In the genomic region with DNA sequence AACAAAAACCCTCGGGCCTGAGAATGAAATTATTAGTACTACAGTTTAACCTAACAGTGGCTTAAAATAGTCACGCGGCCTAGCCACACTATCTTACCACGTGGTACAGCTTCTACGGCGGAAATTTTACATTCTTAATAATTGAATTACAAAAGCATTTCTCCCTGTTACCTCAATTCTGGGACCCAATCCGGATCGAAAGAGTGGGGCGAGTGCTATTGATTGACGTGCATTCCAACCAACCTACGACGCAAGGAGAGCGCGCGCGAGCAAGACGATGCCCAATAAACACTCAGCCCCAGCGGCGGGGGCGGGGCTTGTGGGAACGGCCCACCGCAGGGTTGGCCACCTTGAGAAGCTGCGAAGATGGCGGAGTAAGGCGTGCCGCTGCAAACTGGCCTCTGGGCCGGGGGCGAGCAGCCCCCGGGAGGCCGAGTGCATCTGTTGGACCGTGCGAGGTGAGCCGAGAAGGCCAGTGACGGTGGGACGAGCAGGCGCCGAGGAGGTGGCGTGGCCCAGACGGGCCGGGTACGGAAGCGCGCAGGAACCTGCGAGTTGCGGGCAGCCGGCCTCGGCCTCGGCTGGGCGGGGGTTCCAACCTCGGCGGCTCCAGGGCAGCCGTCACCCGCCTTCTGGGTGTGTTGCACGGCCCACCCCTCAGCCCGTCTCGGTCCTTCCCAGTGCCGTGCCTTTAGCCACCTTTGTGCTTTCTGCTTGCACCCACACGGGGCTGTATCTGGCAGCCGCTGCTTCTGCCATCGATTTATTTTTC, we compare ENCODE assay signal across 8 cellular contexts. TPM values are rescaled to one million over a fixed set of nuclear protein-coding genes. Genes with fewer than 3 reads are reported as not detected.
A peak's percentile ranks its signal among the peaks of the same experiment; 100 is the strongest.
DNase-seq lines count a peak whose midpoint lies in the region; ATAC-seq, FAIRE-seq and TF ChIP-seq lines count a peak whose summit lies in the region.

No MANE protein-coding gene starts in this region.

- ATAC-seq in GM18907 (IDR thresholded peaks at IDR 0.05; ENCODE audit: unreplicated experiment) (peak; percentile 93), HG03139 (IDR thresholded peaks at IDR 0.05; ENCODE audit: unreplicated experiment) (peak; percentile 94)

- CTCF ChIA-PET in AG04450 (lab: Charles Lee), result no interaction called here

- H3K4me3 ChIP-seq in AG04450 (ENCODE audit: low read depth, low read length) (peak overlapping the region; percentile 94), WERI-Rb-1 (ENCODE audit: low read depth, low read length) (peak overlapping the region; percentile 92), bronchial epithelial cell (ENCODE audit: low read depth, low read length) (peak overlapping the region; percentile 82), skin epidermis (peak overlapping the region; percentile 64 to 99 (median 85))

- no peak for TF ChIP-seq CTCF in AG04450 (IDR thresholded peaks at IDR 0.05; ENCODE audit: low read depth, low read length)
- no peak for TF ChIP-seq CTCF in WERI-Rb-1 (IDR thresholded peaks at IDR 0.05; ENCODE audit: low read depth, low read length)
- no peak for TF ChIP-seq CTCF in bronchial epithelial cell (IDR thresholded peaks at IDR 0.05; ENCODE audit: insufficient read depth, low read length, severe bottlenecking)

- H3K36me3 ChIP-seq in WERI-Rb-1 (peaks cover 51% of the 10 kb centered on the region), bronchial epithelial cell (ENCODE audit: control insufficient read depth, insufficient read depth, low read length) (peaks cover 15% of the 10 kb centered on the region)

- H3K27me3 ChIP-seq in AG04450 (ENCODE audit: control insufficient read depth, insufficient read depth, low read length) (no peaks in the 10 kb centered on the region), WERI-Rb-1 (ENCODE audit: insufficient read depth, low read depth, severe bottlenecking) (no peaks in the 10 kb centered on the region), bronchial epithelial cell (ENCODE audit: control insufficient read depth, insufficient read depth, low read length) (no peaks in the 10 kb centered on the region)

- no peaks in the 10 kb centered on the region; the same call in 1 of the 2 replicates for H3K9me3 ChIP-seq in AG04450 (ENCODE audit: control insufficient read depth, insufficient read depth, low read length)
- H3K9me3 ChIP-seq in WERI-Rb-1 (ENCODE audit: severe bottlenecking), result no peaks in the 10 kb centered on the region

- peak; percentile 99 for DNase-seq in AG04450 (ENCODE audit: low read depth, low spot score)
- DNase-seq in NCI-H2196 treated with DMSO at 0.1 percent for 48 hours (lab: John Stamatoyannopoulos, UW; ENCODE audit: unreplicated experiment), result peak; percentile 77
- peak; percentile 98 for DNase-seq in WERI-Rb-1
- peak; percentile 98 for DNase-seq in bronchial epithelial cell (ENCODE audit: low read depth)
- DNase-seq in iPS-NIHi11 (ENCODE audit: low spot score), result peak; percentile 100

- peak overlapping the region; percentile 70 for H3K27ac ChIP-seq in AG04450 (ENCODE audit: low read depth, low read length)
- H3K27ac ChIP-seq in WERI-Rb-1, result peak overlapping the region; percentile 94
- peak overlapping the region; percentile 68 to 97 (median 92) for H3K27ac ChIP-seq in skin epidermis

- FAIRE-seq in bronchial epithelial cell (lab: Jason Lieb, UNC), result no peak

- POLR2A ChIA-PET in AG04450 (lab: Yijun Ruan, JAX), result interaction anchor here (0.6 to 1.2 kb wide), 3 partner anchors 53 to 301 kb away, joined by 4 read pairs; partner anchors contain the start of genes CHP1 and INO80

RNA-seq across cellular contexts. Expression of gene OIP5, which starts 48.6 kb away (rescaled TPM):
- 2.9 and 3.9 TPM in 2 replicates for polyA plus RNA-seq in AG04450 (2011; rRNA removed)
- polyA minus RNA-seq in AG04450 (2011; rRNA and poly(A)+ RNA removed), result 0.87 and 1.4 TPM in 2 replicates
- 0.26 and 0.38 TPM in 2 replicates for total RNA-seq in bronchial epithelial cell

RNA-seq across cellular contexts. Expression of gene NUSAP1, which starts 48.8 kb away (rescaled TPM):
- polyA plus RNA-seq in AG04450 (2011; rRNA removed), result 24.8 and 33.9 TPM in 2 replicates
- polyA minus RNA-seq in AG04450 (2011; rRNA and poly(A)+ RNA removed), result 21.2 and 24.7 TPM in 2 replicates
- 3.7 and 4.1 TPM in 2 replicates for total RNA-seq in bronchial epithelial cell

RNA-seq across cellular contexts. Expression of gene CHP1, which starts 52.8 kb away (rescaled TPM):
- polyA plus RNA-seq in AG04450 (2011; rRNA removed), result 76.5 and 90.1 TPM in 2 replicates
- polyA minus RNA-seq in AG04450 (2011; rRNA and poly(A)+ RNA removed), result 91.8 and 115 TPM in 2 replicates
- total RNA-seq in bronchial epithelial cell, result 63.6 and 75.8 TPM in 2 replicates

RNA-seq across cellular contexts. Expression of gene EXD1, which starts 53.3 kb away (rescaled TPM):
- polyA plus RNA-seq in AG04450 (2011; rRNA removed), result not detected in 2 replicates
- polyA minus RNA-seq in AG04450 (2011; rRNA and poly(A)+ RNA removed), result not detected in 2 replicates
- under 0.01 and 0.13 TPM in 2 replicates for total RNA-seq in bronchial epithelial cell

Comparison
In these comparisons a context has a peak if more than half of its experiments do, and no peak if none do; other contexts are left out.
1. Peak in every context shown above with its lines: DNase-seq, ATAC-seq, H3K4me3 ChIP-seq and H3K27ac ChIP-seq.